In the genomic region with DNA sequence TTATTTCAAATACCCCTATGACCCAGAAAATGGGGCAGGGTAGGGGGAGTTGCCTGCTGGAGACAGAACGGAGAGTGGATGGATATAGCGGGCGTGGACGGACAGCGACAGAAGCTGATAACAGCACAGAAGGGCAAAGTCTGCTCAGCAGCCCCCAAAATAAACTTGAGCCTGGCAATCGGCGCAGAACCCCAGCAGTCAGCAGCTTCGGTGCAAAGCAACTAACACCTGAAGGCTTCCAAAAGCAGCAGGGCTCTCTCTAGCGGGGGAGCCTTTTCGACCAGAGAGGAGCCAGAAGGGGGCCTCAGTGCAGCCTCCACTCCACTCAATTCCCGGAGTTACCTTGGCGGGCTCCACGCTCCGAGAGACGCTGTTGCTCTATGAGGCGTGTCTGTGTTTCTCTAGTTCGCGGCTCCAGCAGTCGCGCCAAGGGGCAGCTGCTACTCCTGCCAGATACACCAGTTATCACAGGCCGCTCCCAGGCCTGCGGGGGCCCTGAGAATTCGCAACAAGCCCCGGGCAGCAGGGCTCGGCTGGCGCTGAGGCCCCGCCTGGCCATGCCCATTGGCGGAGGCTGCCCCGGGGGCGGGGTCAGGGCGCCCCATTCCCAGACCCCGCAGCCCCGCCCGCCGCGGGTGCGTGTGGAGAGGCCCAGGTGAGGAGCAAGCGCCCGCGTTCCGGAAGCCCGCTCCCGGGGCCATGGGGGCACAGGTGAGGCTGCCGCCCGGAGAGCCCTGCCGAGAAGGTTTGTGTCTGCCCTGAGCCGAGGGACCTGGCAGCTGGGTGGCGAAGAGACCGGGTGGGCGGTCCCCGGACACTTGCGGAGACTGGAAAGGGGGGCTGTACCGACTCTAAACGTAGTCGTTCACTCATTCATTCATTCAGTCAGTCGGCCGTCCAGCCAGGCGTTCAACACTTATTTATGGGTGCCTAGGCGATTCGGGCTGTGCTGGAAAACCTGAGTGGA, we compare ENCODE assay signal across 8 cellular contexts. TPM values are rescaled to one million over a fixed set of nuclear protein-coding genes. Genes with fewer than 3 reads are reported as not detected.
DNase-seq lines count a peak whose midpoint lies in the region; ATAC-seq and TF ChIP-seq lines count a peak whose summit lies in the region.

A gene (minus strand): TSS at position 541 of the 967 bp plus-strand sequence. CDS start 63,992 bp downstream, outside the sequence.
A gene (plus strand): TSS at position 632 of the 967 bp plus-strand sequence. CDS start 68 bp downstream, at position 700.

- POLR2A ChIA-PET in PC-3 (lab: Charles Lee; ENCODE audit: unreplicated experiment) = no interaction called here
- POLR2A ChIA-PET in naive thymus-derived CD4-positive, alpha-beta T cell (lab: Charles Lee) = no interaction called here

- H3K4me2 ChIP-seq in PC-3 (ENCODE audit: low read length) (peak within 1 kb of the TSS; percentile 91), fibroblast of lung (ENCODE audit: extremely low read depth, insufficient read depth, low read length) (peak within 1 kb of the TSS; percentile 94)

- peak within 1 kb of the TSS in 5 of 9 donors; percentile 7 to 91 (median 50) for H3K27ac Mint-ChIP-seq in naive thymus-derived CD4-positive, alpha-beta T cell
- H3K27ac Mint-ChIP-seq in stimulated activated naive B cell treated with anti-CD40 and anti-IgM and Interleukin-4, amounts not matched to agents 10 μg/mL and 1 μg/mL and 100 μg/mL, for 72 hours = no peak within 1 kb of the TSS

- ATAC-seq in GM21529 (IDR thresholded peaks at IDR 0.05; ENCODE audit: unreplicated experiment) = peak; percentile 93
- ATAC-seq in PC-3 = peak; percentile 83
- ATAC-seq in naive thymus-derived CD4-positive, alpha-beta T cell = peak; percentile 96
- peak; percentile 89 to 91 for ATAC-seq in stimulated activated naive B cell treated with anti-CD40 and anti-IgM and Interleukin-4, amounts not matched to agents 10 μg/mL and 1 μg/mL and 100 μg/mL, for 72 hours (replicated peaks)

- H3K27ac ChIP-seq in PC-3 (ENCODE audit: low read length) = peak within 1 kb of the TSS; percentile 96
- H3K27ac ChIP-seq in fibroblast of lung (ENCODE audit: insufficient read depth, low read length) = no peak within 1 kb of the TSS
- peak within 1 kb of the TSS; percentile 17 for H3K27ac ChIP-seq in naive thymus-derived CD4-positive, alpha-beta T cell (ENCODE audit: low read depth, low read length)

- H3K4me3 Mint-ChIP-seq in naive thymus-derived CD4-positive, alpha-beta T cell = peak within 1 kb of the TSS; percentile 78 to 95 (median 86)
- H3K4me3 Mint-ChIP-seq in stimulated activated naive B cell treated with anti-CD40 and anti-IgM and Interleukin-4, amounts not matched to agents 10 μg/mL and 1 μg/mL and 100 μg/mL, for 72 hours = peak within 1 kb of the TSS; percentile 81 to 89

- H2AFZ ChIP-seq in PC-3 (ENCODE audit: low read length) (peak within 1 kb of the TSS; percentile 88), fibroblast of lung (ENCODE audit: low read length) (peak within 1 kb of the TSS; percentile 74)

- no peaks in the 10 kb centered on the region for H3K9me3 ChIP-seq in PC-3 (ENCODE audit: low read length)
- no peaks in the 10 kb centered on the region for H3K9me3 ChIP-seq in fibroblast of lung (ENCODE audit: control insufficient read depth, insufficient read depth, low read depth, low read length)
- H3K9me3 ChIP-seq in naive thymus-derived CD4-positive, alpha-beta T cell (ENCODE audit: control insufficient read depth in 2 of 3, low read length in 3 of 3) = no peaks in the 10 kb centered on the region

- peaks cover 6 to 12% (median 10%) of the 10 kb centered on the region in 7 donors for H3K4me1 Mint-ChIP-seq in naive thymus-derived CD4-positive, alpha-beta T cell
- H3K4me1 Mint-ChIP-seq in stimulated activated naive B cell treated with anti-CD40 and anti-IgM and Interleukin-4, amounts not matched to agents 10 μg/mL and 1 μg/mL and 100 μg/mL, for 72 hours = peaks cover 4 to 24% of the 10 kb centered on the region in 2 donors

- H3K27me3 Mint-ChIP-seq in naive thymus-derived CD4-positive, alpha-beta T cell = peaks cover 3 to 32% (median 11%) of the 10 kb centered on the region in 5 donors
- H3K27me3 Mint-ChIP-seq in stimulated activated naive B cell treated with anti-CD40 and anti-IgM and Interleukin-4, amounts not matched to agents 10 μg/mL and 1 μg/mL and 100 μg/mL, for 72 hours = peaks cover 32 to 45% of the 10 kb centered on the region in 2 donors

- H3K4me1 ChIP-seq in PC-3 (ENCODE audit: insufficient read depth, low read length) = peaks cover 19% of the 10 kb centered on the region
- no peaks in the 10 kb centered on the region for H3K4me1 ChIP-seq in fibroblast of lung (ENCODE audit: control insufficient read depth, extremely low read depth, insufficient read depth, low read length)
- H3K4me1 ChIP-seq in naive thymus-derived CD4-positive, alpha-beta T cell (ENCODE audit: control insufficient read depth in 2 of 2, insufficient read depth in 2 of 2, low read length in 2 of 2) = peaks cover 0 to 8% of the 10 kb centered on the region in 2 donors

- peaks cover 29% of the 10 kb centered on the region for H3K79me2 ChIP-seq in PC-3 (ENCODE audit: low read length)
- H3K79me2 ChIP-seq in fibroblast of lung (ENCODE audit: control insufficient read depth, insufficient read depth, low read length) = no peaks in the 10 kb centered on the region

- H4K20me1 ChIP-seq in PC-3 (ENCODE audit: low read length) = no peaks in the 10 kb centered on the region
- no peaks in the 10 kb centered on the region for H4K20me1 ChIP-seq in fibroblast of lung (ENCODE audit: control insufficient read depth, extremely low read depth, insufficient read depth, low read length)

- CTCF ChIA-PET in PC-3 (lab: Charles Lee) = no interaction called here
- CTCF ChIA-PET in naive thymus-derived CD4-positive, alpha-beta T cell (lab: Charles Lee) = interaction anchor here (1.0 kb wide), 1 partner anchor 13 kb away, joined by 3 read pairs; no protein-coding TSS in a partner anchor

- H3K27me3 ChIP-seq in PC-3 (ENCODE audit: low read length) = no peaks in the 10 kb centered on the region
- H3K27me3 ChIP-seq in fibroblast of lung (ENCODE audit: control insufficient read depth, insufficient read depth, low read length) = no peaks in the 10 kb centered on the region
- H3K27me3 ChIP-seq in naive thymus-derived CD4-positive, alpha-beta T cell (ENCODE audit: control insufficient read depth in 2 of 2, insufficient read depth in 2 of 2, low read length in 2 of 2) = no peaks in the 10 kb centered on the region

- H3K9me3 Mint-ChIP-seq in naive thymus-derived CD4-positive, alpha-beta T cell = peaks cover 0 to 4% (median 0%) of the 10 kb centered on the region in 11 donors
- H3K9me3 Mint-ChIP-seq in stimulated activated naive B cell treated with anti-CD40 and anti-IgM and Interleukin-4, amounts not matched to agents 10 μg/mL and 1 μg/mL and 100 μg/mL, for 72 hours = no peaks in the 10 kb centered on the region

- intact Hi-C loops in PC-3 (cut with micrococcal nuclease) = loop anchor here (1.0 to 5.0 kb wide), 2 partner anchors 71 to 89 kb away; no protein-coding TSS in a partner anchor
- intact Hi-C loops in naive thymus-derived CD4-positive, alpha-beta T cell (cut with micrococcal nuclease) = loop anchor here (1.0 to 10.0 kb wide), 13 partner anchors 15 to 532 kb away; a partner anchor contains a TSS

- H3K36me3 ChIP-seq in PC-3 (ENCODE audit: low read depth, low read length) = no peaks in the 10 kb centered on the region
- H3K36me3 ChIP-seq in fibroblast of lung (ENCODE audit: control insufficient read depth, insufficient read depth, low read length) = no peaks in the 10 kb centered on the region
- H3K36me3 ChIP-seq in naive thymus-derived CD4-positive, alpha-beta T cell (ENCODE audit: control insufficient read depth in 2 of 3, insufficient read depth in 3 of 3, low read length in 3 of 3) = no peaks in the 10 kb centered on the region

- peak within 1 kb of the TSS; percentile 83 for H3K4me3 ChIP-seq in PC-3 (ENCODE audit: low read length)
- peak within 1 kb of the TSS; percentile 36 to 71 (median 54) for H3K4me3 ChIP-seq in fibroblast of lung (replicated peaks in 1 of 4; ENCODE audit: control extremely low read depth in 1 of 4, insufficient read depth in 1 of 4, low read depth in 3 of 4, low read length in 4 of 4)
- H3K4me3 ChIP-seq in naive thymus-derived CD4-positive, alpha-beta T cell (ENCODE audit: low read length) = peak within 1 kb of the TSS; percentile 75

- TF ChIP-seq CTCF in PC-3 (conservative IDR thresholded peaks at IDR 0.05; ENCODE audit: low read depth, low read length) = peak; percentile 43; the same call in 1 of the 2 replicates
- TF ChIP-seq CTCF in fibroblast of lung (conservative IDR thresholded peaks at IDR 0.05 in 1 of 2, IDR thresholded peaks at IDR 0.05 in 1 of 2; ENCODE audit: low read depth in 1 of 2, low read length in 2 of 2) = peak; percentile 43 to 55

- H3K9me2 ChIP-seq in PC-3 (replicated peaks; ENCODE audit: low read length) = no peaks in the 10 kb centered on the region

- no peaks in the 10 kb centered on the region for H3F3A ChIP-seq in PC-3 (ENCODE audit: low read length, unreplicated experiment)

- BruUV-seq in PC-3 (replicated peaks; lab: Mats Ljungman, UMichigan) = TSS peak; percentile 60

- H3K36me3 Mint-ChIP-seq in naive thymus-derived CD4-positive, alpha-beta T cell = peaks cover 0 to 4% (median 0%) of the 10 kb centered on the region in 5 donors
- no peaks in the 10 kb centered on the region for H3K36me3 Mint-ChIP-seq in stimulated activated naive B cell treated with anti-CD40 and anti-IgM and Interleukin-4, amounts not matched to agents 10 μg/mL and 1 μg/mL and 100 μg/mL, for 72 hours

- DNase-seq in DMS 273 treated with DMSO at 0.1 percent for 48 hours (lab: John Stamatoyannopoulos, UW) (peak; percentile 52), HuH-7 (ENCODE audit: low spot score) (peak; percentile 90), PC-3 (peak; percentile 90), fibroblast of lung (ENCODE audit: low read depth in 2 of 2) (peak; percentile 40 to 69)
- peak; percentile 82 to 85 for DNase-seq in activated T-cell treated with anti-CD3 and anti-CD28 coated beads, Interleukin-2, amount 50 U/mL, for 48 hours
- peak; percentile 56 to 79 (median 65) for DNase-seq in naive thymus-derived CD4-positive, alpha-beta T cell
- peak; percentile 44 for DNase-seq in stimulated activated naive B cell treated with anti-CD40 and anti-IgM and Interleukin-4, amounts not matched to agents 10 μg/mL and 1 μg/mL and 100 μg/mL, for 72 hours

- H3K9ac ChIP-seq in PC-3 (ENCODE audit: low read length) = peak within 1 kb of the TSS; percentile 96
- peak within 1 kb of the TSS; percentile 54 for H3K9ac ChIP-seq in fibroblast of lung (ENCODE audit: insufficient read depth, low read length)

RNA-seq across cellular contexts. Expression of the first gene that starts in this region (rescaled TPM):
- total RNA-seq in PC-3 (2014; rRNA removed) (0.29 and 1.1 TPM in 2 replicates), fibroblast of lung (not detected in 2 replicates)
- polyA plus RNA-seq in fibroblast of lung = not detected in 2 replicates
- polyA plus RNA-seq in fibroblast of lung (2012) = not detected in 2 replicates
- polyA minus RNA-seq in fibroblast of lung (ENCODE audit: low replicate concordance) = not detected in 2 replicates
- total RNA-seq in naive thymus-derived CD4-positive, alpha-beta T cell = not detected
- under 1 TPM in 1 of 2 donors, not detected in 1; 0.49 TPM for polyA plus RNA-seq in naive thymus-derived CD4-positive, alpha-beta T cell

RNA-seq across cellular contexts. Expression of the second gene that starts in this region (rescaled TPM):
- total RNA-seq in PC-3 (2014; rRNA removed) = 5.9 and 7.3 TPM in 2 replicates
- under 0.01 TPM in 1 of 2 replicates, not detected in the other for total RNA-seq in fibroblast of lung
- polyA plus RNA-seq in fibroblast of lung = 0.14 and 0.45 TPM in 2 replicates
- polyA plus RNA-seq in fibroblast of lung (2012) = 0.14 and 0.34 TPM in 2 replicates
- polyA minus RNA-seq in fibroblast of lung (ENCODE audit: low replicate concordance) = 1.3 TPM in 1 of 2 replicates, not detected in the other
- total RNA-seq in naive thymus-derived CD4-positive, alpha-beta T cell = 1 to 10 TPM in 3 of 5 experiments, under 1 TPM in 1, not detected in 1; 0.45 to 3.3 (median 1.9) TPM
- under 1 TPM; 0.76 to 0.86 TPM for polyA plus RNA-seq in naive thymus-derived CD4-positive, alpha-beta T cell
